In genomic region chr1:150563340-150564038, GRCh38 we compare ENCODE assay signal across 8 cellular contexts. TPM values are rescaled to one million over a fixed set of nuclear protein-coding genes. Genes with fewer than 3 reads are reported as not detected.
DNase-seq lines count a peak whose midpoint lies in the region; ATAC-seq and TF ChIP-seq lines count a peak whose summit lies in the region.

No MANE protein-coding gene starts in this region.

- DNase-seq in activated CD4-positive, alpha-beta T cell treated with anti-CD3 and anti-CD28 coated beads for 48 hours, result peak; percentile 51
- DNase-seq in activated CD4-positive, alpha-beta T cell treated with anti-CD3 and anti-CD28 coated beads, Interleukin-2, amount 50 U/mL, for 4 hours, result no peak
- DNase-seq in MG63, result peak; percentile 83
- peak; percentile 58 for DNase-seq in activated naive CD4-positive, alpha-beta T cell treated with anti-CD3 and anti-CD28 coated beads for 36 hours
- DNase-seq in left cardiac atrium, result peak; percentile 74
- no peak for DNase-seq in smooth muscle cell (lab: John Stamatoyannopoulos, UW; ENCODE audit: unreplicated experiment)
- DNase-seq in T-helper 9 cell, result no peak

- intact Hi-C loops in activated naive CD4-positive, alpha-beta T cell treated with anti-CD3 and anti-CD28 coated beads for 36 hours (cut with micrococcal nuclease), result loop anchor here (5.0 kb wide), 1 partner anchor 494 kb away; the partner anchor contains the start of gene CDC42SE1
- intact Hi-C loops in left cardiac atrium (cut with DNase I), result loop anchor here in 1 of 2 donors (10.0 kb wide), 1 partner anchor 251 kb away; no protein-coding TSS in a partner anchor

- peaks cover 52% of the 10 kb centered on the region for H3K4me1 ChIP-seq in smooth muscle cell (ENCODE audit: low read depth)

- TF ChIP-seq CTCF in smooth muscle cell (IDR thresholded peaks at IDR 0.05; ENCODE audit: borderline replicate concordance, insufficient read depth, poor library complexity, severe bottlenecking), result no peak

- peaks cover 29% of the 10 kb centered on the region for H4K20me1 ChIP-seq in smooth muscle cell (ENCODE audit: low read depth)

- H3K27ac Mint-ChIP-seq in activated naive CD4-positive, alpha-beta T cell treated with anti-CD3 and anti-CD28 coated beads for 36 hours, result peak overlapping the region; percentile 100

- no peaks in the 10 kb centered on the region for H3K9me3 Mint-ChIP-seq in activated naive CD4-positive, alpha-beta T cell treated with anti-CD3 and anti-CD28 coated beads for 36 hours

- ATAC-seq in left cardiac atrium (no peak), GM21529 (IDR thresholded peaks at IDR 0.05; ENCODE audit: unreplicated experiment) (no peak)

- H3K27ac ChIP-seq in smooth muscle cell (ENCODE audit: low read depth), result peak overlapping the region; percentile 96

- H3K27me3 ChIP-seq in MG63, result no peaks in the 10 kb centered on the region
- no peaks in the 10 kb centered on the region for H3K27me3 ChIP-seq in smooth muscle cell (ENCODE audit: low read depth)

- H3K36me3 ChIP-seq in MG63, result peaks cover 4% of the 10 kb centered on the region
- H3K36me3 ChIP-seq in smooth muscle cell (ENCODE audit: low read depth), result no peaks in the 10 kb centered on the region

- H3K4me2 ChIP-seq in smooth muscle cell, result peak overlapping the region; percentile 84

- CTCF ChIA-PET in activated naive CD4-positive, alpha-beta T cell treated with anti-CD3 and anti-CD28 coated beads for 36 hours (lab: Charles Lee), result interaction anchor here (1.3 to 13.3 kb wide), 6 partner anchors 9 to 64 kb away, joined by 4 to 167 read pairs (median 50); partner anchors contain the start of gene MCL1

- H3K9me3 ChIP-seq in MG63 (no peaks in the 10 kb centered on the region), smooth muscle cell (replicated peaks; ENCODE audit: low read depth) (no peaks in the 10 kb centered on the region)

- H3K4me1 Mint-ChIP-seq in activated naive CD4-positive, alpha-beta T cell treated with anti-CD3 and anti-CD28 coated beads for 36 hours (ENCODE audit: low read depth), result peaks cover 70% of the 10 kb centered on the region

- no peak overlapping the region for H3K9ac ChIP-seq in smooth muscle cell (ENCODE audit: low read depth)

- peak overlapping the region; percentile 99 for H3K4me3 Mint-ChIP-seq in activated naive CD4-positive, alpha-beta T cell treated with anti-CD3 and anti-CD28 coated beads for 36 hours

- H3K79me2 ChIP-seq in smooth muscle cell (ENCODE audit: low read depth), result peaks cover 46% of the 10 kb centered on the region

- no peak overlapping the region for H3K4me3 ChIP-seq in MG63
- H3K4me3 ChIP-seq in smooth muscle cell, result no peak overlapping the region

- H3F3A ChIP-seq in smooth muscle cell (ENCODE audit: low read depth), result peaks cover 46% of the 10 kb centered on the region

- H2AFZ ChIP-seq in smooth muscle cell (ENCODE audit: low read depth), result no peak overlapping the region

- H3K27me3 Mint-ChIP-seq in activated naive CD4-positive, alpha-beta T cell treated with anti-CD3 and anti-CD28 coated beads for 36 hours (ENCODE audit: low read depth), result no peaks in the 10 kb centered on the region

- 47% methylated on average over 4 of the region's 4 CpGs for WGBS in smooth muscle cell (ENCODE audit: low lambda C conversion rate)

- peaks cover 3% of the 10 kb centered on the region for H3K36me3 Mint-ChIP-seq in activated naive CD4-positive, alpha-beta T cell treated with anti-CD3 and anti-CD28 coated beads for 36 hours (ENCODE audit: low read depth)

RNA-seq across cellular contexts. Expression of gene ADAMTSL4, which starts 14.3 kb away (rescaled TPM):
- total RNA-seq in MG63 (2014; rRNA removed; shearing (Covaris generic); ENCODE audit: low replicate concordance), result 3.3 and 3.5 TPM in 2 replicates
- 1 to 10 TPM; 1.3 to 2.0 TPM for total RNA-seq in activated naive CD4-positive, alpha-beta T cell treated with anti-CD3 and anti-CD28 coated beads for 36 hours
- total RNA-seq in left cardiac atrium (10 to 100 TPM; 31.5 to 62.5 TPM), smooth muscle cell (2.4 and 6.4 TPM in 2 replicates)
- polyA plus RNA-seq in smooth muscle cell, result 8.4 and 20.8 TPM in 2 replicates

RNA-seq across cellular contexts. Expression of gene MCL1, which starts 15.9 kb away (rescaled TPM):
- total RNA-seq in MG63 (2014; rRNA removed; shearing (Covaris generic); ENCODE audit: low replicate concordance), result 148 and 184 TPM in 2 replicates
- 100 to 1,000 TPM; 228 to 235 TPM for total RNA-seq in activated naive CD4-positive, alpha-beta T cell treated with anti-CD3 and anti-CD28 coated beads for 36 hours
- total RNA-seq in left cardiac atrium, result 100 to 1,000 TPM; 103 to 146 TPM
- 519 and 630 TPM in 2 replicates for total RNA-seq in smooth muscle cell
- polyA plus RNA-seq in smooth muscle cell, result 224 and 247 TPM in 2 replicates

RNA-seq across cellular contexts. Expression of gene FALEC, which starts 47.9 kb away (rescaled TPM):
- not detected in 2 replicates for total RNA-seq in MG63 (2014; rRNA removed; shearing (Covaris generic); ENCODE audit: low replicate concordance)
- not detected for total RNA-seq in activated naive CD4-positive, alpha-beta T cell treated with anti-CD3 and anti-CD28 coated beads for 36 hours
- total RNA-seq in left cardiac atrium (not detected), smooth muscle cell (not detected in 2 replicates)
- polyA plus RNA-seq in smooth muscle cell, result 0.62 and 1.2 TPM in 2 replicates

RNA-seq across cellular contexts. Expression of gene ECM1, which starts 55.6 kb away (rescaled TPM):
- total RNA-seq in MG63 (2014; rRNA removed; shearing (Covaris generic); ENCODE audit: low replicate concordance), result 9.9 and 13.8 TPM in 2 replicates
- total RNA-seq in activated naive CD4-positive, alpha-beta T cell treated with anti-CD3 and anti-CD28 coated beads for 36 hours, result under 1 TPM; 0.69 to 0.88 TPM
- 10 to 100 TPM; 40.6 to 42.2 TPM for total RNA-seq in left cardiac atrium
- 14.6 and 19.0 TPM in 2 replicates for total RNA-seq in smooth muscle cell
- 32.0 and 36.1 TPM in 2 replicates for polyA plus RNA-seq in smooth muscle cell

Comparison
In these comparisons a context has a peak if more than half of its experiments do, and no peak if none do; other contexts are left out.
1. DNase-seq: peak in activated CD4-positive, alpha-beta T cell treated with anti-CD3 and anti-CD28 coated beads for 48 hours (single experiment), MG63 (single experiment), activated naive CD4-positive, alpha-beta T cell treated with anti-CD3 and anti-CD28 coated beads for 36 hours (single experiment) and left cardiac atrium (single experiment); none in activated CD4-positive, alpha-beta T cell treated with anti-CD3 and anti-CD28 coated beads, Interleukin-2, amount 50 U/mL, for 4 hours (0 of 2), smooth muscle cell (single experiment) and T-helper 9 cell (single experiment).